Comparison of ENCODE assay signal across 13 cellular contexts in the genomic region with DNA sequence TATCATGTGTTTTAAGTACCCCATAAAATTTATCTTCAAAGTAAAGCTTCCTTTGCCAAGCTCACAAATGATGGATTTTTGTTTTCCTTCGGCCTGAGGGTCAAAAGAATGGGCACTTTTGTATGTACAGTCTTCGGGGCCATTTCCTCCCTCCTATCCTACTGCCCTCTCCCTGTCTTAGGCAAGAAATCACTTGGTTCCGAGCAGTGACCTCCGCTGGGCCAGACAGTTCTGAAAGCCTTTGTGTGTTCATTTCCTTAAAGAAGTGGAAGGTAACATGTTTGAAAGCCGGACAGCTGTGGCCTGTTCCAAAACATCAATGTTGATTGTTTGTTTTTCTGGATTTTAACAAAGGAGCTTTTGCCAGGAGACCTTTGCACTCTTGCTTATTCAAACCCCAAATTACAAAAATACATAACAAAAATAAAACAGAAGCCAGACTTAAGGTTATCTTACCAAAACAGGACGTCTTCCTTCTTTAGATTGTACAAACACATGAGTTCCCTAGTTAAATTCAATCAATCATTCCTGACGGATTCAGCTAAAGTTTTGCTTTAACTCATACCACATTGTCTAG.
DNase-seq lines count a peak whose midpoint lies in the region; ATAC-seq, FAIRE-seq and TF ChIP-seq lines count a peak whose summit lies in the region.
"Had no signal": no experiment of that assay in that cellular context is flagged by ENCODE, and none has a peak within 500 bp of the region (broad histone marks: within the 10 kb centered on the region; RNA-seq: fewer than 3 reads in every experiment).

No MANE protein-coding gene starts in this region.

- H3K4me3 Mint-ChIP-seq in neural progenitor cell (no peak overlapping the region), type B pancreatic cell (peak overlapping the region; percentile 1)
- H3K4me3 Mint-ChIP-seq: activated naive CD4-positive, alpha-beta T cell treated with anti-CD3 and anti-CD28 coated beads for 36 hours; CD4-positive, alpha-beta memory T cell had no signal

- TF ChIP-seq RAD21 in K562 (CRISPR knock-in tag; conservative IDR thresholded peaks at IDR 0.05 in 1 of 2, IDR thresholded peaks at IDR 0.05 in 1 of 2) = no peak

- in situ Hi-C loops in K562 (cut with MboI) = no loop called here

- no peaks in the 10 kb centered on the region for H3K9me1 ChIP-seq in K562 (ENCODE audit: control insufficient read depth, insufficient read depth, low read length)

- no TSS peak for BruUV-seq in K562 (replicated peaks; lab: Mats Ljungman, UMichigan)

- H3K9ac ChIP-seq in K562 (ENCODE audit: insufficient read depth in 1 of 2, low read depth in 2 of 2, low read length in 2 of 2) (no peak overlapping the region), neural progenitor cell (no peak overlapping the region)

- H3K27me3 Mint-ChIP-seq in neural progenitor cell (ENCODE audit: insufficient read depth, low read depth) (peaks cover 6% of the 10 kb centered on the region), type B pancreatic cell (no peaks in the 10 kb centered on the region)

- H3K79me2 ChIP-seq in K562 (ENCODE audit: control insufficient read depth, insufficient read depth, low read length) (no peaks in the 10 kb centered on the region), neural progenitor cell (ENCODE audit: low read depth) (no peaks in the 10 kb centered on the region)

- intact Hi-C loops in K562 (cut with micrococcal nuclease) (no loop called here), left ventricle myocardium inferior (cut with micrococcal nuclease) (no loop called here), left colon (cut with DNase I, micrococcal nuclease) (no loop called here)

- H3K27me3 ChIP-seq in K562 (ENCODE audit: control insufficient read depth in 2 of 2, insufficient read depth in 2 of 2, low read length in 2 of 2) (no peaks in the 10 kb centered on the region; a peak in 1 of 5 replicates), left ventricle myocardium inferior (ENCODE audit: low read depth) (no peaks in the 10 kb centered on the region), neural progenitor cell (no peaks in the 10 kb centered on the region)

- DNase-seq in K562 (ENCODE audit: extremely low read depth in 1 of 4, low spot score in 3 of 4) (no peak), left ventricle myocardium inferior (no peak), neural progenitor cell (ENCODE audit: low spot score) (no peak), type B pancreatic cell (ENCODE audit: extremely low spot score, unreplicated experiment) (no peak), GM10266 (ENCODE audit: extremely low spot score) (no peak), left colon (no peak)
- DNase-seq: activated naive CD4-positive, alpha-beta T cell treated with anti-CD3 and anti-CD28 coated beads for 36 hours; CD4-positive, alpha-beta memory T cell; NCI-H1048; posterior cingulate gyrus; stimulated activated CD4-positive, alpha-beta T cell treated with anti-CD3 and anti-CD28 coated beads, Interleukin-2, amount 100 ng/mL, for 48 hours had no signal

- H3K36me3 Mint-ChIP-seq in neural progenitor cell = peaks cover 3% of the 10 kb centered on the region
- no peaks in the 10 kb centered on the region for H3K36me3 Mint-ChIP-seq in type B pancreatic cell
- H3K36me3 Mint-ChIP-seq: CD4-positive, alpha-beta memory T cell had no signal

- ATAC-seq in K562 (no peak), GM18517 (IDR thresholded peaks at IDR 0.05; ENCODE audit: unreplicated experiment) (no peak), left colon (no peak), GM21423 (IDR thresholded peaks at IDR 0.05; ENCODE audit: unreplicated experiment) (no peak)

- no peak for TF ChIP-seq EP300 in K562 (IDR thresholded peaks at IDR 0.05; ENCODE audit: low read length)

- TF ChIP-seq CTCF in K562 (IDR thresholded peaks at IDR 0.05 in 2 of 3, conservative IDR thresholded peaks at IDR 0.05 in 1 of 3; ENCODE audit: insufficient read depth in 2 of 3, low read depth in 1 of 3, low read length in 3 of 3) (no peak), left ventricle myocardium inferior (IDR thresholded peaks at IDR 0.05; ENCODE audit: borderline replicate concordance) (no peak), neural progenitor cell (IDR thresholded peaks at IDR 0.05) (no peak), type B pancreatic cell (conservative IDR thresholded peaks at IDR 0.05) (no peak), GM10266 (IDR thresholded peaks at IDR 0.05; ENCODE audit: control insufficient read depth, insufficient read depth, low read depth, missing control alignments) (no peak)

- under 1% methylated on average over 7 of the region's 7 CpGs for WGBS in K562 (ENCODE audit: insufficient coverage, low coverage, missing lambda C conversion rate)

- POLR2A ChIA-PET in K562 (lab: Yijun Ruan, JAX) = interaction anchor here (1.6 kb wide), 1 partner anchor 15 kb away, joined by 3 read pairs; no protein-coding TSS in a partner anchor

- H3F3A ChIP-seq in neural progenitor cell (ENCODE audit: low read depth) = peaks cover 19% of the 10 kb centered on the region

- no peak overlapping the region for H3K27ac ChIP-seq in K562 (ENCODE audit: extremely low read depth, low read depth, low read length)
- peak overlapping the region; percentile 82 for H3K27ac ChIP-seq in left ventricle myocardium inferior (replicated peaks)
- no peak overlapping the region for H3K27ac ChIP-seq in neural progenitor cell

- H3K36me3 ChIP-seq in K562 (ENCODE audit: control insufficient read depth, insufficient read depth, low read length) (no peaks in the 10 kb centered on the region), left ventricle myocardium inferior (no peaks in the 10 kb centered on the region), neural progenitor cell (no peaks in the 10 kb centered on the region)

- H3K9me3 ChIP-seq in K562 (replicated peaks; ENCODE audit: control insufficient read depth, insufficient read depth, low read depth, low read length) = no peaks in the 10 kb centered on the region
- peaks cover 5% of the 10 kb centered on the region for H3K9me3 ChIP-seq in left ventricle myocardium inferior (replicated peaks)
- no peaks in the 10 kb centered on the region for H3K9me3 ChIP-seq in neural progenitor cell (ENCODE audit: low read depth)

- H4K20me1 ChIP-seq in K562 (replicated peaks; ENCODE audit: control insufficient read depth, insufficient read depth, low read length) (no peaks in the 10 kb centered on the region), neural progenitor cell (ENCODE audit: low read depth) (no peaks in the 10 kb centered on the region)

- H2AFZ ChIP-seq in K562 (ENCODE audit: low read depth, low read length) = no peak overlapping the region
- peak overlapping the region; percentile 52 for H2AFZ ChIP-seq in neural progenitor cell (replicated peaks)

- H3K4me1 ChIP-seq in K562 (replicated peaks in 1 of 2; ENCODE audit: control insufficient read depth in 2 of 2, insufficient read depth in 2 of 2, low read length in 2 of 2) (no peaks in the 10 kb centered on the region), left ventricle myocardium inferior (peaks cover 85% of the 10 kb centered on the region), neural progenitor cell (peaks cover 39% of the 10 kb centered on the region)

- H3K27ac Mint-ChIP-seq in neural progenitor cell = no peak overlapping the region
- H3K27ac Mint-ChIP-seq in type B pancreatic cell = peak overlapping the region; percentile 11
- H3K27ac Mint-ChIP-seq: activated naive CD4-positive, alpha-beta T cell treated with anti-CD3 and anti-CD28 coated beads for 36 hours had no signal

- H3K4me1 Mint-ChIP-seq in neural progenitor cell = peaks cover 39% of the 10 kb centered on the region
- H3K4me1 Mint-ChIP-seq in type B pancreatic cell (ENCODE audit: unreplicated experiment) = peaks cover 53% of the 10 kb centered on the region
- H3K4me1 Mint-ChIP-seq: CD4-positive, alpha-beta memory T cell had no signal

- H3K4me2 ChIP-seq in K562 (ENCODE audit: insufficient read depth, low read length) (no peak overlapping the region), neural progenitor cell (peak overlapping the region; percentile 7)

- H3K9me3 Mint-ChIP-seq in neural progenitor cell (peaks cover 8% of the 10 kb centered on the region), type B pancreatic cell (peaks cover 3% of the 10 kb centered on the region)
- H3K9me3 Mint-ChIP-seq: activated naive CD4-positive, alpha-beta T cell treated with anti-CD3 and anti-CD28 coated beads for 36 hours had no signal

- H3K4me3 ChIP-seq in K562 (no peak overlapping the region), left ventricle myocardium inferior (no peak overlapping the region), neural progenitor cell (no peak overlapping the region)

- no peak for TF ChIP-seq POLR2A in K562 (conservative IDR thresholded peaks at IDR 0.05)

- no peak for FAIRE-seq in K562 (lab: Jason Lieb, UNC)

- CTCF ChIA-PET in K562 (lab: Yijun Ruan, JAX; ENCODE audit: low intra/inter-chr PET ratio) = no interaction called here

TF ChIP-seq in K562, 482 proteins besides CTCF, POLR2A, EP300 and RAD21:
- TF ChIP-seq PBX2 (CRISPR knock-in tag; IDR thresholded peaks at IDR 0.05; ENCODE audit: low read depth) (no peak), PBX2 (tag; conservative IDR thresholded peaks at IDR 0.05; ENCODE audit: low read depth) (peak; percentile 31; the same call in 1 of the 2 replicates), SRSF3 (IDR thresholded peaks at IDR 0.05; ENCODE audit: insufficient read depth, low read length) (no peak), SNRNP70 (optimal IDR thresholded peaks at IDR 0.05; ENCODE audit: low read depth, low read length) (no peak)
TF ChIP-seq in K562: peak in this region for 1.
